ENCODE assay signal across 11 cellular contexts in the genomic region with DNA sequence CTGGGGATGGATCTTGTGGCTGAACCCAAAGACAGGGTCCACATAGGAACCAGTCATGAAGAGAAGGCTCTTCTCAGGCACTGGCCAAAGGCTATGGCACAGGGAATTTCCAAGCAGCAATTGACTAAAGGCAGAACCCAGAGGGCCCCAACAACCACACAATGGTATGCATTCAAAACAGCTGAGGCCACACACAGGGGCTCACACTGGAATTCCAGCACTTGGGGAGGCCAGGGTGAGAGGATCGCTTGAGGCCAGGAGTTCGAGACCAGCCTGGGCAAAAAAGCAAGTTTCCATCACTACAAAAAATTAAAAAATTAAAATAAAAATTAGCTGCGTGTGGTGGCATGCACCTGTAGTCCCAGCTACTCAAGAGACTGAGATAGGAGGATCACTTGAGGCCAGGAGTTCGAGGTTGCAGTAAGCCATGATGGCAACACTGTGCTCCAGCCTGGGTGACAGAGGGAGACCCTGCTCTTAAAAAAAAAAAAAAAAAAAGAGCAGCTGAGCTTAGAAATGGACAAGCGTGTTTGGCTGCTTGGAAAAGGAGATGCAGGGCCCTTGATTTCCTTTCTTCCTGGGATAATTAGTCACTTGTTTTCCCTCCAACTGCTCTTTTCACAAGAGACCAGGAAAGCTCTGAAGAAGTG. TPM values are rescaled to one million over a fixed set of nuclear protein-coding genes. Genes with fewer than 3 reads are reported as not detected.
A peak's percentile ranks its signal among the peaks of the same experiment; 100 is the strongest.
DNase-seq lines count a peak whose midpoint lies in the region; ATAC-seq, FAIRE-seq and TF ChIP-seq lines count a peak whose summit lies in the region.
"Had no signal": no experiment of that assay in that cellular context is flagged by ENCODE, and none has a peak within 500 bp of the region (broad histone marks: within the 10 kb centered on the region; RNA-seq: fewer than 3 reads in every experiment).

No MANE protein-coding gene starts in this region.

- no peak for DNase-seq in activated T-cell treated with anti-CD3 and anti-CD28 coated beads, Interleukin-2, amount 50 U/mL, for 72 hours
- no peak for DNase-seq in activated T-cell treated with anti-CD3 and anti-CD28 coated beads, Interleukin-2, amount 50 U/mL, for 48 hours
- DNase-seq in astrocyte (ENCODE audit: low read depth) (no peak), tibial artery (no peak), frontal cortex (ENCODE audit: low spot score in 2 of 2) (no peak), putamen (ENCODE audit: low spot score) (no peak), HTR-8/SVneo (ENCODE audit: insufficient read length, low spot score) (no peak)
- DNase-seq: central memory CD4-positive, alpha-beta T cell; GOT3 had no signal

- intact Hi-C loops in tibial artery (cut with DNase I; ENCODE audit: low total_unique reads), result no loop called here

- no peaks in the 10 kb centered on the region for H3K27me3 Mint-ChIP-seq in activated T-cell treated with anti-CD3 and anti-CD28 coated beads, Interleukin-2, amount 50 U/mL, for 72 hours (ENCODE audit: low read depth)
- H3K27me3 Mint-ChIP-seq in astrocyte (ENCODE audit: low read depth, unreplicated experiment), result no peaks in the 10 kb centered on the region

- H3K9me3 Mint-ChIP-seq in activated T-cell treated with anti-CD3 and anti-CD28 coated beads, Interleukin-2, amount 50 U/mL, for 72 hours, result no peaks in the 10 kb centered on the region
- H3K9me3 Mint-ChIP-seq in astrocyte (ENCODE audit: unreplicated experiment), result no peaks in the 10 kb centered on the region

- H3K36me3 Mint-ChIP-seq in activated T-cell treated with anti-CD3 and anti-CD28 coated beads, Interleukin-2, amount 50 U/mL, for 72 hours (ENCODE audit: insufficient read depth in 2 of 2), result peaks cover 14 to 45% of the 10 kb centered on the region in 2 donors
- peaks cover 35% of the 10 kb centered on the region for H3K36me3 Mint-ChIP-seq in astrocyte (ENCODE audit: low read depth, unreplicated experiment)

- H3K4me3 Mint-ChIP-seq in activated T-cell treated with anti-CD3 and anti-CD28 coated beads, Interleukin-2, amount 50 U/mL, for 72 hours, result peak overlapping the region; percentile 76 to 84
- H3K4me3 Mint-ChIP-seq in astrocyte (ENCODE audit: unreplicated experiment), result no peak overlapping the region

- H3K4me3 ChIP-seq in astrocyte (ENCODE audit: insufficient read depth, low read depth, low read length) (no peak overlapping the region), mucosa of rectum (ENCODE audit: low read length in 2 of 2) (no peak overlapping the region), tibial artery (no peak overlapping the region)

- FAIRE-seq in astrocyte (lab: Jason Lieb, UNC) (no peak), frontal cortex (lab: Jason Lieb, UNC) (no peak), HTR-8/SVneo (lab: Jason Lieb, UNC) (no peak)

- H4K20me1 ChIP-seq in astrocyte (ENCODE audit: insufficient read depth, low read length), result peaks cover 98% of the 10 kb centered on the region

- TF ChIP-seq CTCF in astrocyte (IDR thresholded peaks at IDR 0.05; ENCODE audit: insufficient read depth, low read depth, low read length), result no peak
- TF ChIP-seq CTCF in tibial artery (IDR thresholded peaks at IDR 0.05), result no peak

- no peak overlapping the region for H3K4me2 ChIP-seq in astrocyte (ENCODE audit: low read length)

- peaks cover 94% of the 10 kb centered on the region for H3K4me1 Mint-ChIP-seq in activated T-cell treated with anti-CD3 and anti-CD28 coated beads, Interleukin-2, amount 50 U/mL, for 72 hours (ENCODE audit: low read depth)
- peaks cover 64% of the 10 kb centered on the region for H3K4me1 Mint-ChIP-seq in astrocyte (ENCODE audit: low read depth, unreplicated experiment)

- ATAC-seq in activated T-cell treated with anti-CD3 and anti-CD28 coated beads, Interleukin-2, amount 50 U/mL, for 72 hours (replicated peaks in 1 of 2), result peak in 1 of 2 donors; percentile 14
- ATAC-seq: activated CD4-positive, CD25-positive, alpha-beta regulatory T cell treated with anti-CD3 and anti-CD28 coated beads, Interleukin-2, amount 50 U/mL, for 24 hours had no signal

- peak overlapping the region; percentile 94 for H3K27ac Mint-ChIP-seq in activated T-cell treated with anti-CD3 and anti-CD28 coated beads, Interleukin-2, amount 50 U/mL, for 72 hours
- peak overlapping the region; percentile 66 for H3K27ac Mint-ChIP-seq in astrocyte (ENCODE audit: unreplicated experiment)

- H3K27ac ChIP-seq in astrocyte (ENCODE audit: low read depth, low read length) (peak overlapping the region; percentile 39), mucosa of rectum (ENCODE audit: low read depth in 2 of 2, low read length in 2 of 2) (peak overlapping the region; percentile 1 to 43), tibial artery (peak overlapping the region; percentile 95)

- no peak overlapping the region for H2AFZ ChIP-seq in astrocyte (ENCODE audit: low read depth, low read length)

- H3K9ac ChIP-seq in astrocyte (ENCODE audit: low read length) (no peak overlapping the region), mucosa of rectum (ENCODE audit: low read depth in 1 of 2, low read length in 2 of 2) (no peak overlapping the region)

- peaks cover 96% of the 10 kb centered on the region for H3K79me2 ChIP-seq in astrocyte (ENCODE audit: insufficient read depth, low read length)

- no peaks in the 10 kb centered on the region for H3K9me3 ChIP-seq in astrocyte (ENCODE audit: insufficient read depth, low read depth, low read length)
- H3K9me3 ChIP-seq in mucosa of rectum (ENCODE audit: control insufficient read depth in 2 of 2, low read length in 2 of 2), result no peaks in the 10 kb centered on the region
- H3K9me3 ChIP-seq in tibial artery, result no peaks in the 10 kb centered on the region

- peaks cover 80% of the 10 kb centered on the region for H3K36me3 ChIP-seq in astrocyte (ENCODE audit: insufficient read depth, low read length)
- H3K36me3 ChIP-seq in mucosa of rectum (ENCODE audit: control insufficient read depth in 2 of 2, insufficient read depth in 2 of 2, low read length in 2 of 2), result peaks cover 60 to 80% of the 10 kb centered on the region in 2 donors
- H3K36me3 ChIP-seq in tibial artery, result peaks cover 45 to 75% (median 63%) of the 10 kb centered on the region in 3 donors

- H3K4me1 ChIP-seq in astrocyte (ENCODE audit: insufficient read depth, low read length), result peaks cover 58% of the 10 kb centered on the region
- peaks cover 19 to 25% of the 10 kb centered on the region in 2 donors for H3K4me1 ChIP-seq in mucosa of rectum (ENCODE audit: control insufficient read depth in 2 of 2, insufficient read depth in 2 of 2, low read length in 2 of 2)
- H3K4me1 ChIP-seq in tibial artery, result peaks cover 0 to 99% (median 83%) of the 10 kb centered on the region in 4 donors

- H3K27me3 ChIP-seq in astrocyte (ENCODE audit: insufficient read depth, low read length) (no peaks in the 10 kb centered on the region), mucosa of rectum (ENCODE audit: control insufficient read depth in 2 of 2, insufficient read depth in 2 of 2, low read length in 2 of 2) (no peaks in the 10 kb centered on the region), tibial artery (no peaks in the 10 kb centered on the region)

RNA-seq across cellular contexts. Expression of gene MYH9, which starts 44.6 kb away (rescaled TPM):
- 100 to 1,000 TPM; 529 to 662 TPM for total RNA-seq in activated T-cell treated with anti-CD3 and anti-CD28 coated beads, Interleukin-2, amount 50 U/mL, for 72 hours
- total RNA-seq in astrocyte, result 2,278 and 2,469 TPM in 2 replicates
- total RNA-seq in frontal cortex, result 32.2 TPM

Comparison
In these comparisons a context has a peak if more than half of its experiments do, and no peak if none do; other contexts are left out.
1. H3K27ac ChIP-seq: peak in every context shown above with its lines; median percentile 95 in tibial artery; 39 in astrocyte; 22 in mucosa of rectum.
2. RNA of gene MYH9, which starts 44.6 kb away (total RNA-seq): 2,278 to 2,469 TPM in astrocyte and 529 to 662 TPM in activated T-cell treated with anti-CD3 and anti-CD28 coated beads, Interleukin-2, amount 50 U/mL, for 72 hours; 32.2 TPM in frontal cortex (single experiment); every median in the first group is over 10 times any median in the second.